31 cellular contexts compared by ENCODE assay signal in the genomic region with DNA sequence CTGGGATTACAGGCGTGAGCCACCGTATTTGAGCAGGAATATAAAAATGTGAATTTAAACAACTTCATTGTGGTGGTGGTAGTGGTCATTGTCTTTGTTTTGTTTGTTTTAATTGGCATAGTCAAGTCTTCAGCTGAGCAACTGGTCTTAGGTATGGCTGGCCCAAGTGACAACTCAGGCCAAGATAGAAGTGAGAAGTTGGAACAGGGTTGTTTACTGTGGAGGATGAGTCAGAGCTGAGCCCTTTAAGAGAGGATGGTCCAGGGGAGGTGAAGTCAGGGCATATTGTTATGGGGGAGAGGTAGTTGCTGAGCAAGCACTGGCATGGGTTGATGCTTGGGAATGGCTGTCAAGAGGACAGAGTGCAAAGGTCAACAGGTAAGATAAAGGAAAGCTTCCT.
DNase-seq lines count a peak whose midpoint lies in the region; ATAC-seq, FAIRE-seq and TF ChIP-seq lines count a peak whose summit lies in the region.
"Had no signal": no experiment of that assay in that cellular context is flagged by ENCODE, and none has a peak within 500 bp of the region (broad histone marks: within the 10 kb centered on the region; RNA-seq: fewer than 3 reads in every experiment).

No MANE protein-coding gene starts in this region.

- H4K20me1 ChIP-seq in K562 (replicated peaks; ENCODE audit: control insufficient read depth, insufficient read depth, low read length): no peaks in the 10 kb centered on the region

- no peak for TF ChIP-seq POLR2A in K562 (conservative IDR thresholded peaks at IDR 0.05)

- POLR2A ChIA-PET in K562 (lab: Yijun Ruan, JAX): no interaction called here

- H2AFZ ChIP-seq in K562 (ENCODE audit: low read depth, low read length): no peak overlapping the region
- H2AFZ ChIP-seq: PC-9 had no signal

- CTCF ChIA-PET in K562 (lab: Yijun Ruan, JAX; ENCODE audit: low intra/inter-chr PET ratio): no interaction called here

- H3K79me2 ChIP-seq in K562 (ENCODE audit: control insufficient read depth, insufficient read depth, low read length): no peaks in the 10 kb centered on the region

- intact Hi-C loops in K562 (cut with micrococcal nuclease): no loop called here

- DNase-seq in EH (ENCODE audit: low read depth) (peak; percentile 44), HT1080 (ENCODE audit: low read depth) (peak; percentile 33), K562 (ENCODE audit: extremely low read depth in 1 of 4, low spot score in 3 of 4) (no peak), kidney tubule cell (ENCODE audit: low spot score) (peak; percentile 2), COLO829 (ENCODE audit: low spot score) (no peak)
- DNase-seq in central memory CD4-positive, alpha-beta T cell: no peak
- DNase-seq: activated CD4-positive, alpha-beta T cell treated with anti-CD3 and anti-CD28 coated beads for 1 hour; activated CD8-positive, alpha-beta T cell treated with anti-CD3 and anti-CD28 coated beads for 36 hours; activated naive CD4-positive, alpha-beta T cell treated with anti-CD3 and anti-CD28 coated beads, Interleukin-2, amount 50 U/mL, for 16 hours; DMS79 treated with DMSO at 0.1 percent for 48 hours; glutamatergic neuron; H9; Karpas-422; mucosa of descending colon; NCI-H1048; NCI-H1694 treated with DMSO at 0.1 percent for 48 hours; NCI-H2171 treated with DMSO at 0.1 percent for 48 hours; NCI-H524; nephron progenitor cell; pancreas; PC-9; Right ventricle myocardium superior; stimulated activated CD4-positive, alpha-beta T cell treated with anti-CD3 and anti-CD28 coated beads, Interleukin-4, amount 100 ng/mL, for 4 hours; stimulated activated naive B cell treated with anti-CD40 and anti-IgM and Interleukin-4, amounts not matched to agents 10 μg/mL and 1 μg/mL and 100 μg/mL, for 72 hours; T-helper 2 cell; upper lobe of right lung had no signal

- TF ChIP-seq EP300 in K562 (IDR thresholded peaks at IDR 0.05; ENCODE audit: low read length): no peak

- WGBS in K562 (ENCODE audit: insufficient coverage, low coverage, missing lambda C conversion rate): 91% methylated on average over 2 of the region's 2 CpGs

- H3K4me1 ChIP-seq in K562 (replicated peaks in 1 of 2; ENCODE audit: control insufficient read depth in 2 of 2, insufficient read depth in 2 of 2, low read length in 2 of 2): no peaks in the 10 kb centered on the region
- H3K4me1 ChIP-seq: pancreas, right atrium auricular region, upper lobe of right lung had no signal

- no peak for TF ChIP-seq CTCF in K562 (IDR thresholded peaks at IDR 0.05 in 2 of 3, conservative IDR thresholded peaks at IDR 0.05 in 1 of 3; ENCODE audit: insufficient read depth in 2 of 3, low read depth in 1 of 3, low read length in 3 of 3)

- H3K27me3 ChIP-seq in K562 (ENCODE audit: control insufficient read depth in 2 of 2, insufficient read depth in 2 of 2, low read length in 2 of 2): no peaks in the 10 kb centered on the region
- H3K27me3 ChIP-seq: pancreas, right atrium auricular region, upper lobe of right lung had no signal

- no TSS peak for BruUV-seq in K562 (replicated peaks; lab: Mats Ljungman, UMichigan)

- TF ChIP-seq RAD21 in K562 (CRISPR knock-in tag; conservative IDR thresholded peaks at IDR 0.05 in 1 of 2, IDR thresholded peaks at IDR 0.05 in 1 of 2): no peak

- in situ Hi-C loops in K562 (cut with MboI): no loop called here

- H3K27ac ChIP-seq in K562 (ENCODE audit: extremely low read depth, low read depth, low read length): no peak overlapping the region
- H3K27ac ChIP-seq: pancreas, PC-9, right atrium auricular region, upper lobe of right lung had no signal

- no peak for FAIRE-seq in K562 (lab: Jason Lieb, UNC)
- FAIRE-seq: keratinocyte, pancreas had no signal

- no peaks in the 10 kb centered on the region for H3K9me1 ChIP-seq in K562 (ENCODE audit: control insufficient read depth, insufficient read depth, low read length)

- H3K4me3 ChIP-seq in K562: no peak overlapping the region
- H3K4me3 ChIP-seq: mucosa of descending colon, pancreas, PC-9, right atrium auricular region, upper lobe of right lung had no signal

- H3K9ac ChIP-seq in K562 (ENCODE audit: insufficient read depth in 1 of 2, low read depth in 2 of 2, low read length in 2 of 2): no peak overlapping the region

- H3K9me3 ChIP-seq in K562 (replicated peaks; ENCODE audit: control insufficient read depth, insufficient read depth, low read depth, low read length): no peaks in the 10 kb centered on the region
- H3K9me3 ChIP-seq: mucosa of descending colon, pancreas, upper lobe of right lung had no signal

- no peak overlapping the region for H3K4me2 ChIP-seq in K562 (ENCODE audit: insufficient read depth, low read length)
- H3K4me2 ChIP-seq: PC-9 had no signal

- H3K36me3 ChIP-seq in K562 (ENCODE audit: control insufficient read depth, insufficient read depth, low read length): no peaks in the 10 kb centered on the region
- H3K36me3 ChIP-seq: pancreas, right atrium auricular region, upper lobe of right lung had no signal

- ATAC-seq in K562 (no peak), HG02973 (IDR thresholded peaks at IDR 0.05; ENCODE audit: unreplicated experiment) (no peak), HG03095 (IDR thresholded peaks at IDR 0.05; ENCODE audit: unreplicated experiment) (no peak)
- ATAC-seq: activated CD8-positive, alpha-beta T cell treated with anti-CD3 and anti-CD28 coated beads for 36 hours; activated T-helper 17 cell treated with anti-CD3 and anti-CD28 coated beads, Interleukin-2, amount 50 U/mL, for 72 hours; mucosa of descending colon; pancreas; stimulated activated naive B cell treated with anti-CD40 and anti-IgM and Interleukin-4, amounts not matched to agents 10 μg/mL and 1 μg/mL and 100 μg/mL, for 72 hours; upper lobe of right lung had no signal

TF ChIP-seq in K562, 482 proteins besides CTCF, POLR2A, EP300 and RAD21:
- 0 out of 2 replicates have a peak, but pooled peaks have one; percentile 15 for TF ChIP-seq JUND (IDR thresholded peaks at IDR 0.05; ENCODE audit: borderline replicate concordance, low read depth, low read length)
- no peak for TF ChIP-seq JUND (tag; IDR thresholded peaks at IDR 0.05; ENCODE audit: borderline replicate concordance, low read depth, low read length)
- TF ChIP-seq, protein P1, sequence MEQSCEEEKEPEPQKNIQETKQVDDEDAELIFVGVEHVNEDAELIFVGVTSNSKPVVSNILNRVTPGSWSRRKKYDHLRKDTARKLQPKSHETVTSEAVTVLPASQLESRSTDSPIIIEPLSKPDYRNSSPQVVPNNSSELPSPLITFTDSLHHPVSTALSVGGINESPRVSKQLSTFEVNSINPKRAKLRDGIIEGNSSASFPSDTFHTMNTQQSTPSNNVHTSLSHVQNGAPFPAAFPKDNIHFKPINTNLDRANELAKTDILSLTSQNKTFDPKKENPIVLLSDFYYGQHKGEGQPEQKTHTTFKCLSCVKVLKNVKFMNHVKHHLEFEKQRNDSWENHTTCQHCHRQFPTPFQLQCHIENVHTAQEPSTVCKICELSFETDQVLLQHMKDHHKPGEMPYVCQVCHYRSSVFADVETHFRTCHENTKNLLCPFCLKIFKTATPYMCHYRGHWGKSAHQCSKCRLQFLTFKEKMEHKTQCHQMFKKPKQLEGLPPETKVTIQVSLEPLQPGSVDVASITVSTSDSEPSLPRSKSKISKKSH (CRISPR knock-in tag; IDR thresholded peaks at IDR 0.05): no peak
- peak; percentile 48; the same call in 1 of the 2 replicates for TF ChIP-seq NR2C1 (IDR thresholded peaks at IDR 0.05)
- TF ChIP-seq NR2C1 (tag; IDR thresholded peaks at IDR 0.05): no peak
- TF ChIP-seq ZBTB26 (CRISPR knock-in tag; IDR thresholded peaks at IDR 0.05): no peak

Comparison
In these comparisons a context has a peak if more than half of its experiments do, and no peak if none do; other contexts are left out.
1. DNase-seq: peak in EH (single experiment), HT1080 (single experiment) and kidney tubule cell (single experiment); none in K562 (0 of 4), central memory CD4-positive, alpha-beta T cell (single experiment) and COLO829 (single experiment).